In the genomic region with DNA sequence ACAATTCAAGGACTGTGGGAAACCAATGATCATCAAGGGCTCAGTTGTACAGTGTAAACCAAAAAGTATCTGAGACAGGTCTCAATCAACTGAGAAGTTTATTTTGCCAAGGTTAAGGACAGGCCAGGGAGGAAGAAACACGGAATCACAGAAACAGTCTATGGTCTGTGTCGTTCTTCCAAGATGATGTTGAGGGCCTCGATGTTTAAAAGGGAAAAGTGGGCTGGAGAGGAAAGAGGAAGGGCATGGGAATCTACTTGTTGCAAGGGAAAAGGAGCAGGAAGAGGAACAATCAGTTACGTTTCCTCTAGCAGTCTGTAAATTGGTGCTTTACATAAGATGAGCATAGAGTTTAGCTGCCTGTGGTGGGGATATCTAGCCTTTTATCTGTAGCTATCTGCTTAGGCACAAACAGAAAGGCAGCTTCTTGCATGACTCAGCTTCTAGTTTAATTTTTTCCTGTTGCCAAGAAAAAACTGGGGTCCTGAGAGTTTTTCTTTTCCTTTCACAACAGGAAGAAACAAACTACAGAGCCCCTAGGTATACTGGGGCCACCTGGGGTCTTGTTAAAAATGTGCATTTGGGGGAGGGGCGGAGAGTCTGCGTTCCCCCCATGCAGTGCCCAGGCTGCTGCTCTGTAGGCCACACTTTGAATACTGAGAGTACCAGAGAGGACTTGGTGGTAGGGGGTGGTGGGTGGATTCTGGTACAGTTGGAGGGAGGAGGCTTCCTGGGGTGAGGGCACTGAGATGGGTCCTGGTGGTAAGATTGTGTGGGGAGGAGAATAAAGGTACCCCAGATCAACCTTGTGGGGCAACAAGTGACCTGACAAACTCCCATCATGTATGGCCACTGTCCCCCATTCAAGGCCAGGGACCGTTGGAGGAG, we compare ENCODE assay signal across 9 cellular contexts. TPM values are rescaled to one million over a fixed set of nuclear protein-coding genes. Genes with fewer than 3 reads are reported as not detected.
DNase-seq lines count a peak whose midpoint lies in the region; ATAC-seq and TF ChIP-seq lines count a peak whose summit lies in the region.
"Had no signal": no experiment of that assay in that cellular context is flagged by ENCODE, and none has a peak within 500 bp of the region (broad histone marks: within the 10 kb centered on the region; RNA-seq: fewer than 3 reads in every experiment).

No MANE protein-coding gene starts in this region.

- POLR2A ChIA-PET in naive thymus-derived CD8-positive, alpha-beta T cell (lab: Charles Lee) = interaction anchor here (0.6 to 5.0 kb wide), 22 partner anchors 10 to 209 kb away, joined by 3 to 189 read pairs (median 4); a partner anchor contains a TSS

- TF ChIP-seq CTCF in GM06990 (IDR thresholded peaks at IDR 0.05; ENCODE audit: insufficient read depth, low read length, poor library complexity, severe bottlenecking) = no peak
- no peak for TF ChIP-seq CTCF in brain microvascular endothelial cell (IDR thresholded peaks at IDR 0.05; ENCODE audit: low read depth, low read length, missing control alignments)

- peaks cover 11 to 40% (median 24%) of the 10 kb centered on the region in 4 donors for H3K4me1 Mint-ChIP-seq in naive thymus-derived CD8-positive, alpha-beta T cell

- H3K36me3 ChIP-seq in GM06990 (ENCODE audit: control insufficient read depth, insufficient read depth, low read length) = no peaks in the 10 kb centered on the region
- no peaks in the 10 kb centered on the region for H3K36me3 ChIP-seq in brain microvascular endothelial cell (replicated peaks)

- peak; percentile 15 to 29 for ATAC-seq in naive thymus-derived CD8-positive, alpha-beta T cell
- ATAC-seq in Right ventricle myocardium superior (ENCODE audit: poor library complexity) = no peak

- no peak overlapping the region for H3K27ac Mint-ChIP-seq in naive thymus-derived CD8-positive, alpha-beta T cell

- intact Hi-C loops in Right ventricle myocardium superior (cut with DNase I) = no loop called here

- no peaks in the 10 kb centered on the region for H3K27me3 ChIP-seq in GM06990 (replicated peaks; ENCODE audit: control insufficient read depth, insufficient read depth, low read length)
- no peaks in the 10 kb centered on the region for H3K27me3 ChIP-seq in brain microvascular endothelial cell (replicated peaks)

- no peaks in the 10 kb centered on the region for H3K36me3 Mint-ChIP-seq in naive thymus-derived CD8-positive, alpha-beta T cell

- peak overlapping the region in 1 of 10 donors; percentile 71 for H3K4me3 Mint-ChIP-seq in naive thymus-derived CD8-positive, alpha-beta T cell

- peak overlapping the region; percentile 60 for H3K27ac ChIP-seq in brain microvascular endothelial cell

- H3K27me3 Mint-ChIP-seq in naive thymus-derived CD8-positive, alpha-beta T cell = no peaks in the 10 kb centered on the region

- peak overlapping the region; percentile 36; the same call in 1 of the 2 replicates for H3K4me3 ChIP-seq in GM06990 (replicated peaks; ENCODE audit: low read depth, low read length)
- H3K4me3 ChIP-seq in brain microvascular endothelial cell (ENCODE audit: low read depth, low read length) = no peak overlapping the region

- DNase-seq in GM06990 (ENCODE audit: extremely low read depth, insufficient read length) = no peak
- DNase-seq in NCI-H460 (ENCODE audit: extremely low read depth, low read depth) = peak; percentile 19
- DNase-seq in brain microvascular endothelial cell = peak; percentile 76
- DNase-seq in naive thymus-derived CD8-positive, alpha-beta T cell = peak in 4 of 10 donors; percentile 38 to 56 (median 46)
- DNase-seq in SHP77 treated with DMSO at 0.1 percent for 48 hours (lab: John Stamatoyannopoulos, UW) = no peak
- DNase-seq in Right ventricle myocardium superior = no peak
- no peak for DNase-seq in NCI-H2171 treated with DMSO at 0.1 percent for 48 hours (lab: John Stamatoyannopoulos, UW)
- DNase-seq in NCI-H748 (lab: John Stamatoyannopoulos, UW; ENCODE audit: unreplicated experiment) = no peak
- DNase-seq: head of caudate nucleus had no signal

- in situ Hi-C loops in brain microvascular endothelial cell (cut with HindIII; ENCODE audit: low pct_ligation_motif_present, low sequenced_read_pairs) = no loop called here

- H3K9me3 Mint-ChIP-seq in naive thymus-derived CD8-positive, alpha-beta T cell = no peaks in the 10 kb centered on the region

RNA-seq across cellular contexts. Expression of a gene that starts 35.3 kb away (rescaled TPM):
- total RNA-seq in NCI-H460 (2014; rRNA removed; shearing (Covaris generic)) = 198 and 231 TPM in 2 replicates
- 220 and 261 TPM in 2 replicates for polyA plus RNA-seq in NCI-H460 (2014; cell fraction: nucleus; rRNA removed)
- 100 to 1,000 TPM; 202 to 212 TPM for total RNA-seq in naive thymus-derived CD8-positive, alpha-beta T cell
- 100 to 1,000 TPM; 127 to 168 (median 143) TPM for polyA plus RNA-seq in naive thymus-derived CD8-positive, alpha-beta T cell
- 197 TPM for total RNA-seq in Right ventricle myocardium superior

Comparison
In these comparisons a context has a peak if more than half of its experiments do, and no peak if none do; other contexts are left out.
1. DNase-seq: peak in NCI-H460 (single experiment) and brain microvascular endothelial cell (single experiment); none in GM06990 (single experiment), SHP77 treated with DMSO at 0.1 percent for 48 hours (single experiment), Right ventricle myocardium superior (single experiment), NCI-H2171 treated with DMSO at 0.1 percent for 48 hours (single experiment) and NCI-H748 (single experiment).